ENCODE assay signal across 8 cellular contexts in the genomic region with DNA sequence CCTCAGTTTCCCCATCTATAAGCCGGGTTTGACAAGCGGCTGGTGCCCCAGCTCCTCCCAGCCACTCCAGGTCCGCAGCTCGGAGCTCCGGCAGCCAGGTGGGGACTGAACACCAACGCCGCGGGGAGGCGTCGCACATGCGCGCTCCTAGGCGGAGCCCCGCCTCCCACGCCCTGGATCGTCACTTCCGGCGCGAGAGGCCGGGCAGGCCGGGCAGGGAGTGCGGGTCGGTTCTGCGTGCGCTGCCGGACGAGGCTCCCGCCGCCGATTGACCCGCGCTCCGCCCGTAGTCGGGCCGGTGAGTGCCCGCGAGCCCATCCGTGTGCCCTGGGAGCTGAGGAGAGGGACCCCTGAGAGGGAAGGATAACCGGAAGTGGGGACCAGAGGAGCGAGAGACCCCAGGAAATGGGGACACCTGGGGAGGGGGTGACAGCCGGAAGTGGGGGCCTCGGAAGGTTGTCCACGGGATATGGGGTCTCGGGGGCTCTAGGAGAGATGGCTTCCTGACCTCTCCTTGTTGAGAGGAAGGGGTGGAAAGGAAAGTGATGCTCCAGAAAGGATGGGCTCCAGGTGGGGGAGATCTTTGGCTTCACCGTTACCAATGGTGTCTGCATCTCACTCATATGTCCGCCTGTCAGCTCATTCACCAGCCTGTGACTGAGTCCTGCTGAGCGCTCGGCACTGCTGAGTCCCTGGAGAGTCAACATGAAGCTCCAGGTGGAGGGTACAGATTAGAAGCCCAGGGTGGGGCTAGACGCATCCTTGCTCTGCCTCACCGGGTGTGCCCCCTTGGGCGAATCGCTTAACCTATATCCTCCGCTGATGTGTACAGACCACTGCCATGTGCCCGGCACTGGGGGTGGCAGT. TPM values are rescaled to one million over a fixed set of nuclear protein-coding genes. Genes with fewer than 3 reads are reported as not detected.
DNase-seq lines count a peak whose midpoint lies in the region; ATAC-seq and TF ChIP-seq lines count a peak whose summit lies in the region.

A gene with protein sequence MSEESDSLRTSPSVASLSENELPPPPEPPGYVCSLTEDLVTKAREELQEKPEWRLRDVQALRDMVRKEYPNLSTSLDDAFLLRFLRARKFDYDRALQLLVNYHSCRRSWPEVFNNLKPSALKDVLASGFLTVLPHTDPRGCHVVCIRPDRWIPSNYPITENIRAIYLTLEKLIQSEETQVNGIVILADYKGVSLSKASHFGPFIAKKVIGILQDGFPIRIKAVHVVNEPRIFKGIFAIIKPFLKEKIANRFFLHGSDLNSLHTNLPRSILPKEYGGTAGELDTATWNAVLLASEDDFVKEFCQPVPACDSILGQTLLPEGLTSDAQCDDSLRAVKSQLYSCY (plus strand): TSS at position 181 of the 867 bp plus-strand sequence. CDS start 4,126 bp downstream, outside the sequence.

- CTCF ChIA-PET in activated B cell treated with CpG ODN at 0.5 μM for 24 hours (lab: Charles Lee): interaction anchor here (0.6 to 1.6 kb wide), 3 partner anchors 15 to 133 kb away, joined by 3 to 4 read pairs (median 3); a partner anchor contains a TSS

- TF ChIP-seq CTCF in activated B cell treated with CpG ODN at 0.5 μM for 24 hours (IDR thresholded peaks at IDR 0.05): no peak
- TF ChIP-seq CTCF in cardiac fibroblast (IDR thresholded peaks at IDR 0.05; ENCODE audit: low read depth, low read length): peak; percentile 43

- peak; percentile 91 for ATAC-seq in GM18909 (IDR thresholded peaks at IDR 0.05; ENCODE audit: poor library complexity, unreplicated experiment)
- ATAC-seq in HG03159 (IDR thresholded peaks at IDR 0.05; ENCODE audit: unreplicated experiment): peak; percentile 96
- peak; percentile 91 for ATAC-seq in activated B cell treated with CpG ODN at 0.5 μM for 24 hours (ENCODE audit: low read depth)

- peak within 1 kb of the TSS; percentile 94 for H3K27ac Mint-ChIP-seq in activated B cell treated with CpG ODN at 0.5 μM for 24 hours

- no peaks in the 10 kb centered on the region for H3K9me3 Mint-ChIP-seq in activated B cell treated with CpG ODN at 0.5 μM for 24 hours

- POLR2A ChIA-PET in activated B cell treated with CpG ODN at 0.5 μM for 24 hours (lab: Charles Lee): interaction anchor here (0.6 to 1.9 kb wide), 12 partner anchors 9 to 1018 kb away, joined by 3 to 12 read pairs (median 4); a partner anchor contains a TSS

- peaks cover 7% of the 10 kb centered on the region for H3K36me3 Mint-ChIP-seq in activated B cell treated with CpG ODN at 0.5 μM for 24 hours (ENCODE audit: low read depth)

- H3K4me3 ChIP-seq in cardiac fibroblast (replicated peaks in 1 of 2; ENCODE audit: low read depth in 2 of 2, low read length in 2 of 2): peak within 1 kb of the TSS; percentile 91 to 97

- no peaks in the 10 kb centered on the region for H3K27me3 Mint-ChIP-seq in activated B cell treated with CpG ODN at 0.5 μM for 24 hours

- DNase-seq in AG08395 (ENCODE audit: low spot score) (peak; percentile 97), NCI-H2227 (lab: John Stamatoyannopoulos, UW; ENCODE audit: unreplicated experiment) (peak; percentile 95), activated B cell treated with CpG ODN at 0.5 μM for 24 hours (peak; percentile 93), cardiac fibroblast (ENCODE audit: low read depth in 2 of 2) (peak; percentile 81 to 85), iris pigment epithelial cell (ENCODE audit: low read depth) (peak; percentile 80)
- DNase-seq in stimulated activated CD4-positive, alpha-beta T cell treated with anti-CD3 and anti-CD28 coated beads, Interleukin-12 subunit alpha, Interleukin-12 subunit beta, amount 100 ng/mL, for 24 hours (ENCODE audit: low read depth in 2 of 2): peak; percentile 83 to 88

- peaks cover 40% of the 10 kb centered on the region for H3K4me1 Mint-ChIP-seq in activated B cell treated with CpG ODN at 0.5 μM for 24 hours

- intact Hi-C loops in activated B cell treated with CpG ODN at 0.5 μM for 24 hours (cut with micrococcal nuclease): loop anchor here (1.0 to 5.0 kb wide), 6 partner anchors 46 to 411 kb away; a partner anchor contains a TSS

- peak within 1 kb of the TSS; percentile 96 for H3K4me3 Mint-ChIP-seq in activated B cell treated with CpG ODN at 0.5 μM for 24 hours

RNA-seq across cellular contexts. Expression of the gene that starts here (rescaled TPM):
- 27.5 and 27.7 TPM in 2 replicates for total RNA-seq in activated B cell treated with CpG ODN at 0.5 μM for 24 hours

Comparison
In these comparisons a context has a peak if more than half of its experiments do, and no peak if none do; other contexts are left out.
1. Peak in every context shown above with its lines: DNase-seq, ATAC-seq and H3K4me3 ChIP-seq.